Comparison of ENCODE assay signal across 8 cellular contexts in genomic region chr16:4425378-4426020, GRCh38. TPM values are rescaled to one million over a fixed set of nuclear protein-coding genes. Genes with fewer than 3 reads are reported as not detected.
A peak's percentile ranks its signal among the peaks of the same experiment; 100 is the strongest.
DNase-seq lines count a peak whose midpoint lies in the region; ATAC-seq and TF ChIP-seq lines count a peak whose summit lies in the region.

Gene DNAJA3 (plus strand): TSS chr16:4425868. CDS start chr16:4425882, 14 bp downstream.

- CTCF ChIA-PET in activated CD4-positive, alpha-beta T cell treated with anti-CD3 and anti-CD28 coated beads, Interleukin-2, amount 10 ng/mL, durations not matched to agents 7 days and 5 days (lab: Charles Lee): interaction anchor here (1.0 kb wide), 1 partner anchor 10 kb away, joined by 4 read pairs; the partner anchor contains the start of gene CORO7

- H3K27me3 Mint-ChIP-seq in activated CD4-positive, alpha-beta T cell treated with anti-CD3 and anti-CD28 coated beads, Interleukin-2, amount 10 ng/mL, durations not matched to agents 7 days and 5 days: no peaks in the 10 kb centered on the region

- peak within 1 kb of the TSS; percentile 99 for H3K4me3 Mint-ChIP-seq in activated CD4-positive, alpha-beta T cell treated with anti-CD3 and anti-CD28 coated beads, Interleukin-2, amount 10 ng/mL, durations not matched to agents 7 days and 5 days

- H3K4me1 Mint-ChIP-seq in activated CD4-positive, alpha-beta T cell treated with anti-CD3 and anti-CD28 coated beads, Interleukin-2, amount 10 ng/mL, durations not matched to agents 7 days and 5 days: peaks cover 31% of the 10 kb centered on the region

- no peak for TF ChIP-seq CTCF in C4-2B (conservative IDR thresholded peaks at IDR 0.05)

- POLR2A ChIA-PET in activated CD4-positive, alpha-beta T cell treated with anti-CD3 and anti-CD28 coated beads, Interleukin-2, amount 10 ng/mL, durations not matched to agents 7 days and 5 days (lab: Charles Lee): interaction anchor here (0.6 kb wide), 1 partner anchor 40 kb away, joined by 3 read pairs; no protein-coding TSS in a partner anchor

- peaks cover 12% of the 10 kb centered on the region for H3K36me3 Mint-ChIP-seq in activated CD4-positive, alpha-beta T cell treated with anti-CD3 and anti-CD28 coated beads, Interleukin-2, amount 10 ng/mL, durations not matched to agents 7 days and 5 days (ENCODE audit: low read depth)

- ATAC-seq in GM19372 (IDR thresholded peaks at IDR 0.05; ENCODE audit: low read depth, unreplicated experiment) (peak; percentile 89), HG03521 (IDR thresholded peaks at IDR 0.05; ENCODE audit: unreplicated experiment) (peak; percentile 92)

- no peaks in the 10 kb centered on the region for H3K9me3 Mint-ChIP-seq in activated CD4-positive, alpha-beta T cell treated with anti-CD3 and anti-CD28 coated beads, Interleukin-2, amount 10 ng/mL, durations not matched to agents 7 days and 5 days

- DNase-seq in NCI-H69 (lab: John Stamatoyannopoulos, UW): peak; percentile 97
- DNase-seq in activated CD4-positive, alpha-beta T cell treated with anti-CD3 and anti-CD28 coated beads, Interleukin-2, amount 10 ng/mL, durations not matched to agents 7 days and 5 days: peak; percentile 91
- DNase-seq in dedifferentiated amniotic fluid mesenchymal stem cell (ENCODE audit: extremely low spot score): peak; percentile 92
- peak; percentile 97 for DNase-seq in left kidney (ENCODE audit: low read depth, low spot score)
- peak; percentile 91 for DNase-seq in stimulated activated CD4-positive, alpha-beta T cell treated with anti-CD3 and anti-CD28 coated beads, Interleukin-1b, Interleukin-23, amount 100 ng/mL, for 48 hours

- peak within 1 kb of the TSS; percentile 99 for H3K27ac Mint-ChIP-seq in activated CD4-positive, alpha-beta T cell treated with anti-CD3 and anti-CD28 coated beads, Interleukin-2, amount 10 ng/mL, durations not matched to agents 7 days and 5 days

- H3K27ac ChIP-seq in C4-2B: peak within 1 kb of the TSS; percentile 94

RNA-seq across cellular contexts. Expression of gene DNAJA3, which starts in this region (rescaled TPM):
- 10 to 100 TPM; 51.6 to 55.0 TPM for total RNA-seq in activated CD4-positive, alpha-beta T cell treated with anti-CD3 and anti-CD28 coated beads, Interleukin-2, amount 10 ng/mL, durations not matched to agents 7 days and 5 days

Comparison
In these comparisons a context has a peak if more than half of its experiments do, and no peak if none do; other contexts are left out.
1. Peak in every context shown above with its lines: DNase-seq, ATAC-seq and H3K27ac ChIP-seq.